Comparison of ENCODE assay signal across 9 cellular contexts in genomic region chr6:16239090-16239797, GRCh38. TPM values are rescaled to one million over a fixed set of nuclear protein-coding genes. Genes with fewer than 3 reads are reported as not detected.
DNase-seq lines count a peak whose midpoint lies in the region; ATAC-seq and FAIRE-seq lines count a peak whose summit lies in the region.
"Had no signal": no experiment of that assay in that cellular context is flagged by ENCODE, and none has a peak within 500 bp of the region (broad histone marks: within the 10 kb centered on the region; RNA-seq: fewer than 3 reads in every experiment).

No MANE protein-coding gene starts in this region.

- peaks cover 13% of the 10 kb centered on the region for H3K4me1 Mint-ChIP-seq in activated T-helper 17 cell treated with anti-CD3 and anti-CD28 coated beads, Interleukin-2, amount 50 U/mL, for 72 hours
- peaks cover 21 to 29% of the 10 kb centered on the region in 2 donors for H3K4me1 Mint-ChIP-seq in natural killer cell treated with Interleukin-12 subunit alpha and Interleukin-12 subunit beta and Interleukin-15 and Interleukin-18, amount 100 ng/mL, for 72 hours (ENCODE audit: low read depth in 2 of 2)

- H3K4me3 Mint-ChIP-seq in activated T-helper 17 cell treated with anti-CD3 and anti-CD28 coated beads, Interleukin-2, amount 50 U/mL, for 72 hours = peak overlapping the region; percentile 77
- peak overlapping the region; percentile 96 for H3K4me3 Mint-ChIP-seq in natural killer cell treated with Interleukin-12 subunit alpha and Interleukin-12 subunit beta and Interleukin-15 and Interleukin-18, amount 100 ng/mL, for 72 hours

- peaks cover 26% of the 10 kb centered on the region for H3K27me3 Mint-ChIP-seq in activated T-helper 17 cell treated with anti-CD3 and anti-CD28 coated beads, Interleukin-2, amount 50 U/mL, for 72 hours
- H3K27me3 Mint-ChIP-seq in natural killer cell treated with Interleukin-12 subunit alpha and Interleukin-12 subunit beta and Interleukin-15 and Interleukin-18, amount 100 ng/mL, for 72 hours = peaks cover under 1 to 13% of the 10 kb centered on the region in 2 donors

- H3K9me3 Mint-ChIP-seq in activated T-helper 17 cell treated with anti-CD3 and anti-CD28 coated beads, Interleukin-2, amount 50 U/mL, for 72 hours = no peaks in the 10 kb centered on the region
- H3K9me3 Mint-ChIP-seq in natural killer cell treated with Interleukin-12 subunit alpha and Interleukin-12 subunit beta and Interleukin-15 and Interleukin-18, amount 100 ng/mL, for 72 hours = no peaks in the 10 kb centered on the region

- DNase-seq in SIG-M5 treated with dmso at 0.1 percent for 504 hours (lab: John Stamatoyannopoulos, UW; ENCODE audit: unreplicated experiment) (peak; percentile 27), SIG-M5 (lab: John Stamatoyannopoulos, UW) (no peak), NCI-H146 (lab: John Stamatoyannopoulos, UW) (peak; percentile 67), frontal cortex (ENCODE audit: low spot score in 2 of 2) (peak; percentile 42 to 51)
- no peak for DNase-seq in natural killer cell treated with Interleukin-12 subunit alpha and Interleukin-12 subunit beta and Interleukin-15 and Interleukin-18, amount 100 ng/mL, for 72 hours (ENCODE audit: low spot score)

- ATAC-seq in activated T-helper 17 cell treated with anti-CD3 and anti-CD28 coated beads, Interleukin-2, amount 50 U/mL, for 72 hours (replicated peaks) = peak; percentile 3
- no peak for ATAC-seq in natural killer cell treated with Interleukin-12 subunit alpha and Interleukin-12 subunit beta and Interleukin-15 and Interleukin-18, amount 100 ng/mL, for 72 hours
- ATAC-seq in HG02970 (IDR thresholded peaks at IDR 0.05; ENCODE audit: low FRiP score, unreplicated experiment) (no peak), GM19324 (IDR thresholded peaks at IDR 0.05; ENCODE audit: low FRiP score, unreplicated experiment) (no peak)

- H3K27ac Mint-ChIP-seq in activated T-helper 17 cell treated with anti-CD3 and anti-CD28 coated beads, Interleukin-2, amount 50 U/mL, for 72 hours = no peak overlapping the region
- peak overlapping the region; percentile 56 to 59 for H3K27ac Mint-ChIP-seq in natural killer cell treated with Interleukin-12 subunit alpha and Interleukin-12 subunit beta and Interleukin-15 and Interleukin-18, amount 100 ng/mL, for 72 hours

- no peaks in the 10 kb centered on the region for H3K36me3 Mint-ChIP-seq in activated T-helper 17 cell treated with anti-CD3 and anti-CD28 coated beads, Interleukin-2, amount 50 U/mL, for 72 hours (ENCODE audit: low read depth)
- H3K36me3 Mint-ChIP-seq in natural killer cell treated with Interleukin-12 subunit alpha and Interleukin-12 subunit beta and Interleukin-15 and Interleukin-18, amount 100 ng/mL, for 72 hours = no peaks in the 10 kb centered on the region

- no peak for FAIRE-seq in frontal cortex (lab: Jason Lieb, UNC)
- FAIRE-seq: colon had no signal

RNA-seq across cellular contexts. Expression of gene GMPR, which starts 0.9 kb away (rescaled TPM):
- total RNA-seq in activated T-helper 17 cell treated with anti-CD3 and anti-CD28 coated beads, Interleukin-2, amount 50 U/mL, for 72 hours = under 1 TPM in 1 of 2 donors, not detected in 1; 0.30 TPM
- 2.4 TPM for total RNA-seq in frontal cortex
- total RNA-seq in natural killer cell treated with Interleukin-12 subunit alpha and Interleukin-12 subunit beta and Interleukin-15 and Interleukin-18, amount 100 ng/mL, for 72 hours = 1 to 10 TPM in 1 of 2 donors, under 1 TPM in 1; 0.31 to 3.9 TPM

Comparison
In these comparisons a context has a peak if more than half of its experiments do, and no peak if none do; other contexts are left out.
1. DNase-seq: peak in SIG-M5 treated with dmso at 0.1 percent for 504 hours (single experiment), NCI-H146 (single experiment) and frontal cortex (2 of 2); none in SIG-M5 (single experiment) and natural killer cell treated with Interleukin-12 subunit alpha and Interleukin-12 subunit beta and Interleukin-15 and Interleukin-18, amount 100 ng/mL, for 72 hours (single experiment).